8 cellular contexts compared by ENCODE assay signal in genomic region chr9:19379283-19379682, GRCh38. TPM values are rescaled to one million over a fixed set of nuclear protein-coding genes. Genes with fewer than 3 reads are reported as not detected.
DNase-seq lines count a peak whose midpoint lies in the region; ATAC-seq and TF ChIP-seq lines count a peak whose summit lies in the region.

No MANE protein-coding gene starts in this region.

- no peak for TF ChIP-seq CTCF in CD4-positive, alpha-beta T cell (IDR thresholded peaks at IDR 0.05)
- no peak for TF ChIP-seq CTCF in nephron progenitor cell (IDR thresholded peaks at IDR 0.05)

- H3K27ac Mint-ChIP-seq in CD4-positive, alpha-beta T cell, result peak overlapping the region; percentile 94
- peak overlapping the region; percentile 100 for H3K27ac Mint-ChIP-seq in nephron progenitor cell

- peak overlapping the region; percentile 99 for H3K9ac ChIP-seq in NT2/D1 (ENCODE audit: insufficient read length, low read depth)

- H3K4me3 ChIP-seq in NT2/D1 (ENCODE audit: insufficient read length, low read depth) (peak overlapping the region; percentile 98), ectodermal cell (ENCODE audit: insufficient read depth, low read depth, low read length) (peak overlapping the region; percentile 99)

- H3K36me3 ChIP-seq in NT2/D1 (ENCODE audit: insufficient read depth, insufficient read length, low read length) (peaks cover 57% of the 10 kb centered on the region), ectodermal cell (ENCODE audit: control insufficient read depth, insufficient read depth, low read length) (peaks cover 30% of the 10 kb centered on the region)

- ATAC-seq in CD4-positive, alpha-beta T cell (ENCODE audit: poor library complexity), result no peak
- no peak for ATAC-seq in GM21381 (IDR thresholded peaks at IDR 0.05; ENCODE audit: unreplicated experiment)

- peaks cover 61% of the 10 kb centered on the region for H3K36me3 Mint-ChIP-seq in CD4-positive, alpha-beta T cell (ENCODE audit: low read depth)
- H3K36me3 Mint-ChIP-seq in nephron progenitor cell (ENCODE audit: low read depth), result peaks cover 51% of the 10 kb centered on the region

- H3K4me1 ChIP-seq in NT2/D1 (ENCODE audit: insufficient read depth, insufficient read length), result no peaks in the 10 kb centered on the region
- peaks cover 7% of the 10 kb centered on the region for H3K4me1 ChIP-seq in ectodermal cell (ENCODE audit: control insufficient read depth, insufficient read depth, low read length)

- peak overlapping the region; percentile 90 for H3K4me3 Mint-ChIP-seq in CD4-positive, alpha-beta T cell
- H3K4me3 Mint-ChIP-seq in nephron progenitor cell, result peak overlapping the region; percentile 99

- CTCF ChIA-PET in CD4-positive, alpha-beta T cell (lab: Charles Lee), result interaction anchor here (1.4 to 2.7 kb wide), 2 partner anchors 85 to 330 kb away, joined by 5 to 14 read pairs; partner anchors contain the start of gene RRAGA

- no peak for DNase-seq in CD4-positive, alpha-beta T cell
- DNase-seq in NT2/D1 (ENCODE audit: low read depth, low spot score) (no peak), nephron progenitor cell (no peak), EL (no peak), iPS-NIHi11 (ENCODE audit: low spot score) (no peak), COLO829 (ENCODE audit: low spot score) (no peak)

- H3K27me3 ChIP-seq in CD4-positive, alpha-beta T cell (ENCODE audit: control insufficient read depth, insufficient read depth, low read length), result no peaks in the 10 kb centered on the region
- H3K27me3 ChIP-seq in NT2/D1 (ENCODE audit: insufficient read depth, insufficient read length) (no peaks in the 10 kb centered on the region), ectodermal cell (ENCODE audit: control insufficient read depth, insufficient read depth, low read length, poor library complexity, severe bottlenecking) (no peaks in the 10 kb centered on the region)

- POLR2A ChIA-PET in CD4-positive, alpha-beta T cell (lab: Charles Lee), result interaction anchor here (1.2 to 3.0 kb wide), 14 partner anchors 8 to 330 kb away, joined by 3 to 37 read pairs (median 8); partner anchors contain the start of genes ACER2, DENND4C and RRAGA

- no peaks in the 10 kb centered on the region for H3K27me3 Mint-ChIP-seq in CD4-positive, alpha-beta T cell
- H3K27me3 Mint-ChIP-seq in nephron progenitor cell (ENCODE audit: low read depth, poor library complexity), result peaks cover 3% of the 10 kb centered on the region

- intact Hi-C loops in CD4-positive, alpha-beta T cell (cut with DNase I, micrococcal nuclease), result loop anchor here (2.0 to 5.0 kb wide), 5 partner anchors 78 to 330 kb away; partner anchors contain the start of genes DENND4C (in 2 of the 2) and RRAGA (in 1 of the 2)

- H3K4me1 Mint-ChIP-seq in CD4-positive, alpha-beta T cell (ENCODE audit: low read depth), result peaks cover 52% of the 10 kb centered on the region
- H3K4me1 Mint-ChIP-seq in nephron progenitor cell, result peaks cover 39% of the 10 kb centered on the region

- 2 to 4% methylated on average over 12 of the region's 12 CpGs for WGBS in ectodermal cell, 2 experiments

- H3K9me3 ChIP-seq in CD4-positive, alpha-beta T cell (ENCODE audit: control insufficient read depth, low read length), result no peaks in the 10 kb centered on the region
- H3K9me3 ChIP-seq in NT2/D1 (ENCODE audit: insufficient read depth, low read length), result no peaks in the 10 kb centered on the region
- no peaks in the 10 kb centered on the region for H3K9me3 ChIP-seq in ectodermal cell (ENCODE audit: control insufficient read depth, low read length)

- peak overlapping the region; percentile 90 for H3K27ac ChIP-seq in CD4-positive, alpha-beta T cell (ENCODE audit: low read depth, low read length)
- H3K27ac ChIP-seq in ectodermal cell (ENCODE audit: insufficient read depth, low read depth, low read length, poor library complexity, severe bottlenecking), result peak overlapping the region; percentile 96

- no peaks in the 10 kb centered on the region for H3K9me3 Mint-ChIP-seq in CD4-positive, alpha-beta T cell
- H3K9me3 Mint-ChIP-seq in nephron progenitor cell, result no peaks in the 10 kb centered on the region

RNA-seq across cellular contexts. Expression of gene RPS6, which starts 0.8 kb away (rescaled TPM):
- 1,000 to 10,000 TPM; 4,429 to 4,520 TPM for total RNA-seq in CD4-positive, alpha-beta T cell
- 3,028 TPM for polyA plus RNA-seq in ectodermal cell (2013, experiment 1 of 4)
- 2,838 TPM for polyA plus RNA-seq in ectodermal cell (2013, experiment 2 of 4)
- polyA plus RNA-seq in ectodermal cell (2013, experiment 3 of 4), result 2,631 TPM
- 2,931 TPM for polyA plus RNA-seq in ectodermal cell (2013, experiment 4 of 4)

RNA-seq across cellular contexts. Expression of gene ACER2, which starts 29.5 kb away (rescaled TPM):
- 1 to 10 TPM; 1.2 to 1.4 TPM for total RNA-seq in CD4-positive, alpha-beta T cell
- 5.1 TPM for polyA plus RNA-seq in ectodermal cell (2013, experiment 1 of 4)
- polyA plus RNA-seq in ectodermal cell (2013, experiment 2 of 4), result 6.6 TPM
- 4.8 TPM for polyA plus RNA-seq in ectodermal cell (2013, experiment 3 of 4)
- 6.5 TPM for polyA plus RNA-seq in ectodermal cell (2013, experiment 4 of 4)
